ENCODE assay signal across 10 cellular contexts in the genomic region with DNA sequence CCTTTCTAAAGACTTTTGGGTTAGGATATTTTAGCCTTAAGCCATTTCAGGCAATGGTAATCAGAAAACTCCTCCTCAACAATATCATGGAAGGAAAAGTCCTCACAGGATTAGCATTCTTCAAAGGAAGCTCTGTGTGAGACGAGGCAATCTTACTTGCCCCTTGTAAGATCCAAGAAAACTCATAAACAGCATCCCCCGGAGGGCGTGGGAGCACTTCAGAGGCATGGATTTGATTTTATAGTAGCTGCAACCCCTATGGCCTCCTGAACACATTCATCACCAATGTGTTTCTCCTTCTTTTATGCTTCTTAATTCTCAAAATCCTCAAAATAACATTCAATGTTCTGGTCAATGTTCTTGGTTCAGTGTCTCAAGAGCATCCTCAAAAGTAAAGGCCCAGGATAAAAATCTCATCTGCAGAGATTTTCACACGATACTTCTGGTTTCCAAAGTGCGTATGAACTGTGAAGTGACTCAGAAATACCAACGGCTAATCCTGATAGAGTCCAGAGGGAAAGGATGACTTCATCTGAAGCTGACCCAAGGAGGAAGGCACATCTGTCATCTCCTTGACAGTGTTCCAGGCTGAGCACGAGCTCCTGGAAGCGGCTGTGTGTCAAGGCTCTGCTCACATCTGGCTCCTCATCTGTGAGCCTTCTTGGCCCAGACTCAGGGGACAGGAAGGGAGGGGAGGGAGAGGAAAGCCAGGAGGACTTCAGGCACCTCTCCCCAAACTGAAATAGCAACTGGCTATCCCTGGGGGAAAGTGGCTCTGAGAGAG. TPM values are rescaled to one million over a fixed set of nuclear protein-coding genes. Genes with fewer than 3 reads are reported as not detected.
DNase-seq lines count a peak whose midpoint lies in the region; FAIRE-seq and TF ChIP-seq lines count a peak whose summit lies in the region.
"Had no signal": no experiment of that assay in that cellular context is flagged by ENCODE, and none has a peak within 500 bp of the region (broad histone marks: within the 10 kb centered on the region; RNA-seq: fewer than 3 reads in every experiment).

No MANE protein-coding gene starts in this region.

- H3K9me3 Mint-ChIP-seq in glutamatergic neuron (ENCODE audit: unreplicated experiment), result no peaks in the 10 kb centered on the region
- H3K9me3 Mint-ChIP-seq: dendritic cell treated with granulocyte-macrophage colony-stimulating factor and Interleukin-4, amounts not matched to agents 40 ng/mL and 50 ng/mL, for 4 days had no signal

- peak; percentile 69 for DNase-seq in DMS79 (lab: John Stamatoyannopoulos, UW)
- no peak for DNase-seq in DMS79 treated with DMSO at 0.1 percent for 48 hours (lab: John Stamatoyannopoulos, UW)
- DNase-seq in mesenchymal stem cell, result peak; percentile 100
- DNase-seq in glutamatergic neuron, result no peak
- DNase-seq in stimulated activated naive CD4-positive, alpha-beta T cell treated with Interleukin-2 at 50 U/mL for 16 hours (lab: John Stamatoyannopoulos, UW), result no peak
- no peak for DNase-seq in T-helper 9 cell

- peaks cover 2% of the 10 kb centered on the region for H3K27me3 Mint-ChIP-seq in glutamatergic neuron (ENCODE audit: unreplicated experiment)

- H3K18ac ChIP-seq in mesenchymal stem cell (ENCODE audit: low read depth in 1 of 2, low read length in 2 of 2), result peak overlapping the region; percentile 32 to 88

- H2AK5ac ChIP-seq in mesenchymal stem cell (ENCODE audit: low read length, severe bottlenecking), result no peak overlapping the region

- no peak overlapping the region for H2BK120ac ChIP-seq in mesenchymal stem cell (ENCODE audit: low read depth, low read length)

- FAIRE-seq in endometrium (lab: Jason Lieb, UNC), result peak; percentile 83

- no peak overlapping the region for H3K4me3 Mint-ChIP-seq in glutamatergic neuron (ENCODE audit: unreplicated experiment)
- H3K4me3 Mint-ChIP-seq: dendritic cell treated with granulocyte-macrophage colony-stimulating factor and Interleukin-4, amounts not matched to agents 40 ng/mL and 50 ng/mL, for 4 days had no signal

- H3K14ac ChIP-seq in mesenchymal stem cell (ENCODE audit: low read length in 2 of 2), result no peak overlapping the region

- no peak overlapping the region for H3K27ac ChIP-seq in mesenchymal stem cell (ENCODE audit: low read length, poor library complexity, severe bottlenecking)
- H3K27ac ChIP-seq in urinary bladder (ENCODE audit: low read depth), result peak overlapping the region; percentile 85
- H3K27ac ChIP-seq: 22Rv1 had no signal

- H3K4me3 ChIP-seq in mesenchymal stem cell (ENCODE audit: insufficient read depth in 1 of 2, low read depth in 1 of 2, low read length in 2 of 2) (no peak overlapping the region), urinary bladder (ENCODE audit: low read depth, low read length) (no peak overlapping the region)

- H3K9me3 ChIP-seq in mesenchymal stem cell (ENCODE audit: control insufficient read depth, low read length), result no peaks in the 10 kb centered on the region

- no peak overlapping the region for H3K4me2 ChIP-seq in mesenchymal stem cell (ENCODE audit: low read length, poor library complexity, severe bottlenecking)

- peaks cover 0 to 3% of the 10 kb centered on the region in 2 experiments for H3K27me3 ChIP-seq in mesenchymal stem cell (ENCODE audit: control insufficient read depth in 1 of 2, insufficient read depth in 1 of 2, low read length in 2 of 2)

- H3K36me3 ChIP-seq in mesenchymal stem cell (ENCODE audit: control insufficient read depth in 1 of 2, insufficient read depth in 2 of 2, low read depth in 1 of 2, low read length in 2 of 2), result no peaks in the 10 kb centered on the region
- H3K36me3 ChIP-seq in urinary bladder (ENCODE audit: insufficient read depth), result no peaks in the 10 kb centered on the region

- no peak overlapping the region for H4K91ac ChIP-seq in mesenchymal stem cell (ENCODE audit: low read length)

- H3K4me1 Mint-ChIP-seq in glutamatergic neuron (ENCODE audit: low read depth, unreplicated experiment), result peaks cover 12% of the 10 kb centered on the region

- H4K8ac ChIP-seq in mesenchymal stem cell (ENCODE audit: low read length), result no peak overlapping the region

- no peaks in the 10 kb centered on the region for H3K79me1 ChIP-seq in mesenchymal stem cell (replicated peaks; ENCODE audit: low read length, poor library complexity, severe bottlenecking)

- no peak overlapping the region for H2BK12ac ChIP-seq in mesenchymal stem cell (ENCODE audit: low read length in 2 of 2)

- no peaks in the 10 kb centered on the region for H3K36me3 Mint-ChIP-seq in glutamatergic neuron (ENCODE audit: unreplicated experiment)

- TF ChIP-seq CTCF in glutamatergic neuron (IDR thresholded peaks at IDR 0.05; ENCODE audit: partially characterized antibody, unreplicated experiment), result no peak

- no peak overlapping the region for H3K23ac ChIP-seq in mesenchymal stem cell (ENCODE audit: low read length in 2 of 2)

- no peak overlapping the region for H2BK5ac ChIP-seq in mesenchymal stem cell (ENCODE audit: low read depth, low read length, poor library complexity, severe bottlenecking)

- peaks cover 9% of the 10 kb centered on the region for H3K4me1 ChIP-seq in mesenchymal stem cell (ENCODE audit: control insufficient read depth, insufficient read depth, low read depth, low read length)
- no peaks in the 10 kb centered on the region for H3K4me1 ChIP-seq in urinary bladder (ENCODE audit: insufficient read depth)

- H3K4ac ChIP-seq in mesenchymal stem cell (ENCODE audit: low read depth in 1 of 2, low read length in 2 of 2), result peak overlapping the region in 1 of 2 experiments; percentile 57

- no peak overlapping the region for H3K27ac Mint-ChIP-seq in glutamatergic neuron (ENCODE audit: unreplicated experiment)
- H3K27ac Mint-ChIP-seq: dendritic cell treated with granulocyte-macrophage colony-stimulating factor and Interleukin-4, amounts not matched to agents 40 ng/mL and 50 ng/mL, for 4 days had no signal

- no peak overlapping the region for H2AFZ ChIP-seq in mesenchymal stem cell (ENCODE audit: low read depth, low read length)

- peak overlapping the region; percentile 76 for H3K9ac ChIP-seq in mesenchymal stem cell (ENCODE audit: low read length)

- no peak overlapping the region for H2BK15ac ChIP-seq in mesenchymal stem cell (ENCODE audit: low read depth, poor library complexity, severe bottlenecking)

- WGBS in mesenchymal stem cell, result 14% methylated on average over 8 of the region's 8 CpGs
- WGBS in urinary bladder, result 18% methylated on average over 8 of the region's 8 CpGs

RNA-seq across cellular contexts. Expression of gene PSEN2, which starts 49.3 kb away (rescaled TPM):
- polyA plus RNA-seq in mesenchymal stem cell (2013, experiment 1 of 2), result 10.1 TPM
- polyA plus RNA-seq in mesenchymal stem cell (2013, experiment 2 of 2), result 10.1 TPM
- total RNA-seq in urinary bladder (15.1 TPM), glutamatergic neuron (ENCODE audit: unreplicated experiment) (22.2 TPM)
- polyA plus RNA-seq in urinary bladder, result 23.8 TPM

Comparison
In these comparisons a context has a peak if more than half of its experiments do, and no peak if none do; other contexts are left out.
1. DNase-seq: peak in DMS79 (single experiment) and mesenchymal stem cell (single experiment); none in DMS79 treated with DMSO at 0.1 percent for 48 hours (single experiment), glutamatergic neuron (single experiment), stimulated activated naive CD4-positive, alpha-beta T cell treated with Interleukin-2 at 50 U/mL for 16 hours (single experiment) and T-helper 9 cell (single experiment).